ENCODE assay signal across 1 cellular context in the genomic region with DNA sequence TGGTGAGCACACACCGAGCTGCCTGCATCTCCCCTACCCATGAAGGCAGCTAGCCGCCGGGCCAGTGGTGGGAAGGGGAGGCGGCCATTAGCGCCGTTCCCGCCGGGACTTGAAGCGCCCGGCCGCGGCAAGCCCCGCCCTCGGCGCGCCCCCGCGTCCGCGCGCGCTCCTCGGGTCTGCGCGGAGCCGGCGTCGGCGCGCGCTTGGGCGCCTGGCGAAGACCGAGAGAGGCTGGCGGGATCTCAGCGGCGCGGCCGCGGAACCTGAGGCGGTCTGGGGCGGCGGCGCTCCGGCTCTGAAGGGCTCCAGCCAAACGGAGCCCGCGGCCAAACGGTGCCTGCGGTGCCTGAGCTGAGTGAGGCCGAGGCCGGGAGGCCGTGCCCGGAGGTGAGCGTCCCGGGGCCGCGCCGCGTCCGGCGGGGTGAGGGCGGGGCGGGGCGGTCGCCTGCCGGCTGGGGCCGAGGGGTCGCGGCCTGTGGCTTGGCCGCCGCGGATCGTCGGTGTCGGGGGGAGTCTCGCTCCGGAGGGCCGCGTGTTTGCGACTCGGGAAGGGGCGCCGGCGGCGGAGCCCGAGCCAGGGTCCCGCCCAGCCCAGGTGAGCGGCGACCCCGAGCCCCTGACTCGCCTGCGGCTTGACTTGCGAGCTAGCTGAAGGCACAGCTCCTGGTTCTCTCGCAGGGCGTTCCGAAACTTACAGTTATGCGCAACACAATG.
TF ChIP-seq lines count a peak whose summit lies in the region.

UBXN2A (plus strand) TSS at position 202 of the 714 bp plus-strand sequence. CDS start 17,852 bp downstream, outside the sequence.

TF ChIP-seq in HepG2, 621 proteins besides CTCF, POLR2A, EP300 and RAD21 (continued from another document and continues in another):
- TF ChIP-seq, protein P1, sequence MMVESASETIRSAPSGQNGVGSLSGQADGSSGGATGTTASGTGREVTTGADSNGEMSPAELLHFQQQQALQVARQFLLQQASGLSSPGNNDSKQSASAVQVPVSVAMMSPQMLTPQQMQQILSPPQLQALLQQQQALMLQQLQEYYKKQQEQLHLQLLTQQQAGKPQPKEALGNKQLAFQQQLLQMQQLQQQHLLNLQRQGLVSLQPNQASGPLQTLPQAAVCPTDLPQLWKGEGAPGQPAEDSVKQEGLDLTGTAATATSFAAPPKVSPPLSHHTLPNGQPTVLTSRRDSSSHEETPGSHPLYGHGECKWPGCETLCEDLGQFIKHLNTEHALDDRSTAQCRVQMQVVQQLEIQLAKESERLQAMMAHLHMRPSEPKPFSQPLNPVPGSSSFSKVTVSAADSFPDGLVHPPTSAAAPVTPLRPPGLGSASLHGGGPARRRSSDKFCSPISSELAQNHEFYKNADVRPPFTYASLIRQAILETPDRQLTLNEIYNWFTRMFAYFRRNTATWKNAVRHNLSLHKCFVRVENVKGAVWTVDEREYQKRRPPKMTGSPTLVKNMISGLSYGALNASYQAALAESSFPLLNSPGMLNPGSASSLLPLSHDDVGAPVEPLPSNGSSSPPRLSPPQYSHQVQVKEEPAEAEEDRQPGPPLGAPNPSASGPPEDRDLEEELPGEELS (CRISPR knock-in tag; IDR thresholded peaks at IDR 0.05): peak; percentile 43; the same call in 1 of the 2 replicates
- TF ChIP-seq, protein P2, sequence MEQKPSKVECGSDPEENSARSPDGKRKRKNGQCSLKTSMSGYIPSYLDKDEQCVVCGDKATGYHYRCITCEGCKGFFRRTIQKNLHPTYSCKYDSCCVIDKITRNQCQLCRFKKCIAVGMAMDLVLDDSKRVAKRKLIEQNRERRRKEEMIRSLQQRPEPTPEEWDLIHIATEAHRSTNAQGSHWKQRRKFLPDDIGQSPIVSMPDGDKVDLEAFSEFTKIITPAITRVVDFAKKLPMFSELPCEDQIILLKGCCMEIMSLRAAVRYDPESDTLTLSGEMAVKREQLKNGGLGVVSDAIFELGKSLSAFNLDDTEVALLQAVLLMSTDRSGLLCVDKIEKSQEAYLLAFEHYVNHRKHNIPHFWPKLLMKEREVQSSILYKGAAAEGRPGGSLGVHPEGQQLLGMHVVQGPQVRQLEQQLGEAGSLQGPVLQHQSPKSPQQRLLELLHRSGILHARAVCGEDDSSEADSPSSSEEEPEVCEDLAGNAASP (CRISPR knock-in tag; IDR thresholded peaks at IDR 0.05; ENCODE audit: borderline replicate concordance): no peak; the same call in 1 of the 2 replicates
- TF ChIP-seq ZNF142 (CRISPR knock-in tag; IDR thresholded peaks at IDR 0.05) (peak; percentile 60), MXI1 (IDR thresholded peaks at IDR 0.05; ENCODE audit: borderline replicate concordance, low read depth, low read length) (peak; percentile 56; the same call in 1 of the 3 replicates), NCOR1 (IDR thresholded peaks at IDR 0.05; ENCODE audit: borderline replicate concordance, low read length) (no peak), TSC22D2 (CRISPR knock-in tag; IDR thresholded peaks at IDR 0.05; ENCODE audit: borderline replicate concordance) (peak; percentile 49; the same call in 1 of the 2 replicates), ZFP62 (CRISPR knock-in tag; IDR thresholded peaks at IDR 0.05) (0 out of 2 replicates have a peak, but pooled peaks have one; percentile 25), RBM22 (optimal IDR thresholded peaks at IDR 0.05; ENCODE audit: low read length) (no peak), ATF7-NPFF (CRISPR knock-in tag; IDR thresholded peaks at IDR 0.05; ENCODE audit: low read depth) (peak; percentile 88; the same call in 1 of the 2 replicates), ZNF878 (CRISPR knock-in tag; IDR thresholded peaks at IDR 0.05) (no peak), EHMT2 (IDR thresholded peaks at IDR 0.05; ENCODE audit: borderline replicate concordance, low read depth, low read length) (no peak), MED13 (CRISPR knock-in tag; IDR thresholded peaks at IDR 0.05) (peak; percentile 79; the same call in 1 of the 2 replicates), ZBTB7B (CRISPR knock-in tag; IDR thresholded peaks at IDR 0.05) (peak; percentile 74; the same call in 1 of the 2 replicates), TBX2 (CRISPR knock-in tag; IDR thresholded peaks at IDR 0.05; ENCODE audit: borderline replicate concordance) (peak; percentile 36; the same call in 1 of the 2 replicates), ZBTB7A (CRISPR knock-in tag; IDR thresholded peaks at IDR 0.05) (peak; percentile 88), POGZ (CRISPR knock-in tag; IDR thresholded peaks at IDR 0.05) (no peak), NR3C1 (CRISPR knock-in tag; IDR thresholded peaks at IDR 0.05) (no peak), ZNF296 (CRISPR knock-in tag; conservative IDR thresholded peaks at IDR 0.05) (0 out of 2 replicates have a peak, but pooled peaks have one; percentile 45), JUND (CRISPR knock-in tag; IDR thresholded peaks at IDR 0.05) (0 out of 2 replicates have a peak, but pooled peaks have one; percentile 44), NFRKB (IDR thresholded peaks at IDR 0.05) (no peak), KLF15 (CRISPR knock-in tag; IDR thresholded peaks at IDR 0.05; ENCODE audit: borderline replicate concordance) (peak; percentile 58; the same call in 1 of the 2 replicates), MIER2 (CRISPR knock-in tag; IDR thresholded peaks at IDR 0.05) (no peak), GATA4 (IDR thresholded peaks at IDR 0.05; ENCODE audit: borderline replicate concordance, low read depth) (peak; percentile 50; the same call in 1 of the 2 replicates), HDAC2 (CRISPR knock-in tag; IDR thresholded peaks at IDR 0.05) (0 out of 2 replicates have a peak, but pooled peaks have one; percentile 10), ELF3 (CRISPR knock-in tag; IDR thresholded peaks at IDR 0.05) (0 out of 2 replicates have a peak, but pooled peaks have one; percentile 13), ZNF619 (CRISPR knock-in tag; IDR thresholded peaks at IDR 0.05) (no peak), ZSCAN31 (CRISPR knock-in tag; IDR thresholded peaks at IDR 0.05; ENCODE audit: low read depth) (peak; percentile 14; the same call in 1 of the 2 replicates), ZNF784 (CRISPR knock-in tag; IDR thresholded peaks at IDR 0.05; ENCODE audit: borderline replicate concordance) (no peak), FOXK1 (CRISPR knock-in tag; IDR thresholded peaks at IDR 0.05; ENCODE audit: borderline replicate concordance, low read depth) (no peak), ZNF136 (CRISPR knock-in tag; IDR thresholded peaks at IDR 0.05; ENCODE audit: low read depth) (no peak), KAT2B (IDR thresholded peaks at IDR 0.05; ENCODE audit: borderline replicate concordance, low read depth, low read length) (no peak), YEATS4 (CRISPR knock-in tag; IDR thresholded peaks at IDR 0.05; ENCODE audit: borderline replicate concordance) (peak; percentile 92), ZBTB38 (CRISPR knock-in tag; IDR thresholded peaks at IDR 0.05) (0 out of 2 replicates have a peak, but pooled peaks have one; percentile 66), SUZ12 (IDR thresholded peaks at IDR 0.05; ENCODE audit: low read depth, low read length) (no peak)
- TF ChIP-seq, protein P3, sequence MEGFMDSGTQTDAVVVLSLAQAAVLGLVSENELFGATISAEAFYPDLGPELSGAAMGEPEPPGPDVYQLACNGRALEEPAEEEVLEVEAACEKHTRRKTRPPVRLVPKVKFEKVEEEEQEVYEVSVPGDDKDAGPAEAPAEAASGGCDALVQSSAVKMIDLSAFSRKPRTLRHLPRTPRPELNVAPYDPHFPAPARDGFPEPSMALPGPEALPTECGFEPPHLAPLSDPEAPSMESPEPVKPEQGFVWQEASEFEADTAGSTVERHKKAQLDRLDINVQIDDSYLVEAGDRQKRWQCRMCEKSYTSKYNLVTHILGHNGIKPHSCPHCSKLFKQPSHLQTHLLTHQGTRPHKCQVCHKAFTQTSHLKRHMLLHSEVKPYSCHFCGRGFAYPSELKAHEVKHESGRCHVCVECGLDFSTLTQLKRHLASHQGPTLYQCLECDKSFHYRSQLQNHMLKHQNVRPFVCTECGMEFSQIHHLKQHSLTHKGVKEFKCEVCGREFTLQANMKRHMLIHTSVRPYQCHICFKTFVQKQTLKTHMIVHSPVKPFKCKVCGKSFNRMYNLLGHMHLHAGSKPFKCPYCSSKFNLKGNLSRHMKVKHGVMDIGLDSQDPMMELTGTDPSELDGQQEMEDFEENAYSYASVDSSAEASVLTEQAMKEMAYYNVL (CRISPR knock-in tag; IDR thresholded peaks at IDR 0.05; ENCODE audit: borderline replicate concordance): no peak
- TF ChIP-seq, protein P4, sequence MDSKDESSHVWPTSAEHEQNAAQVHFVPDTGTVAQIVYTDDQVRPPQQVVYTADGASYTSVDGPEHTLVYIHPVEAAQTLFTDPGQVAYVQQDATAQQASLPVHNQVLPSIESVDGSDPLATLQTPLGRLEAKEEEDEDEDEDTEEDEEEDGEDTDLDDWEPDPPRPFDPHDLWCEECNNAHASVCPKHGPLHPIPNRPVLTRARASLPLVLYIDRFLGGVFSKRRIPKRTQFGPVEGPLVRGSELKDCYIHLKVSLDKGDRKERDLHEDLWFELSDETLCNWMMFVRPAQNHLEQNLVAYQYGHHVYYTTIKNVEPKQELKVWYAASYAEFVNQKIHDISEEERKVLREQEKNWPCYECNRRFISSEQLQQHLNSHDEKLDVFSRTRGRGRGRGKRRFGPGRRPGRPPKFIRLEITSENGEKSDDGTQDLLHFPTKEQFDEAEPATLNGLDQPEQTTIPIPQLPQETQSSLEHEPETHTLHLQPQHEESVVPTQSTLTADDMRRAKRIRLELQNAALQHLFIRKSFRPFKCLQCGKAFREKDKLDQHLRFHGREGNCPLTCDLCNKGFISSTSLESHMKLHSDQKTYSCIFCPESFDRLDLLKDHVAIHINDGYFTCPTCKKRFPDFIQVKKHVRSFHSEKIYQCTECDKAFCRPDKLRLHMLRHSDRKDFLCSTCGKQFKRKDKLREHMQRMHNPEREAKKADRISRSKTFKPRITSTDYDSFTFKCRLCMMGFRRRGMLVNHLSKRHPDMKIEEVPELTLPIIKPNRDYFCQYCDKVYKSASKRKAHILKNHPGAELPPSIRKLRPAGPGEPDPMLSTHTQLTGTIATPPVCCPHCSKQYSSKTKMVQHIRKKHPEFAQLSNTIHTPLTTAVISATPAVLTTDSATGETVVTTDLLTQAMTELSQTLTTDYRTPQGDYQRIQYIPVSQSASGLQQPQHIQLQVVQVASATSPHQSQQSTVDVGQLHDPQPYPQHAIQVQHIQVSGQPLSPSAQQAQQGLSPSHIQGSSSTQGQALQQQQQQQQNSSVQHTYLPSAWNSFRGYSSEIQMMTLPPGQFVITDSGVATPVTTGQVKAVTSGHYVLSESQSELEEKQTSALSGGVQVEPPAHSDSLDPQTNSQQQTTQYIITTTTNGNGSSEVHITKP (CRISPR knock-in tag; IDR thresholded peaks at IDR 0.05; ENCODE audit: low read depth): no peak
- TF ChIP-seq, protein P5, sequence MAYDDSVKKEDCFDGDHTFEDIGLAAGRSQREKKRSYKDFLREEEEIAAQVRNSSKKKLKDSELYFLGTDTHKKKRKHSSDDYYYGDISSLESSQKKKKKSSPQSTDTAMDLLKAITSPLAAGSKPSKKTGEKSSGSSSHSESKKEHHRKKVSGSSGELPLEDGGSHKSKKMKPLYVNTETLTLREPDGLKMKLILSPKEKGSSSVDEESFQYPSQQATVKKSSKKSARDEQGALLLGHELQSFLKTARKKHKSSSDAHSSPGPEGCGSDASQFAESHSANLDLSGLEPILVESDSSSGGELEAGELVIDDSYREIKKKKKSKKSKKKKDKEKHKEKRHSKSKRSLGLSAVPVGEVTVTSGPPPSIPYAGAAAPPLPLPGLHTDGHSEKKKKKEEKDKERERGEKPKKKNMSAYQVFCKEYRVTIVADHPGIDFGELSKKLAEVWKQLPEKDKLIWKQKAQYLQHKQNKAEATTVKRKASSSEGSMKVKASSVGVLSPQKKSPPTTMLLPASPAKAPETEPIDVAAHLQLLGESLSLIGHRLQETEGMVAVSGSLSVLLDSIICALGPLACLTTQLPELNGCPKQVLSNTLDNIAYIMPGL (CRISPR knock-in tag; IDR thresholded peaks at IDR 0.05; ENCODE audit: borderline replicate concordance in 1 of 2, low read depth in 1 of 2): 0 out of 4 replicates have a peak, but pooled peaks of 1 of the 2 experiments have one; percentile 37
